In the genomic region with DNA sequence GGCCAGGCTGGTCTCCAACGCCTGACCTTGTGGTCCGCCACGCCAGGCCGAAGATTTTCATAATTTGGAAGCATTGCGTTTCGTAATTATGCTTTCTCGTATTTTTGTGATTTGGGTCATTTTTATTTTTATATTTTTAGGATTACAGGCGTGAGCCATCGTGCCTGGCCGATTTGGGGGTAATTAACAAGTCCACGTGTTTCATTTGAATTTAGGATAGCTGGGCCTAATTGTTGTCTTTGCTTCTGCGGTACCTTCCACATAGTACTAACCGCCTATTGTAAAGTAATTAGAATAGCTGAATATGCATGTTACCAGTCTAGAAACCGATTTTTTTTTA, we compare ENCODE assay signal across 8 cellular contexts. TPM values are rescaled to one million over a fixed set of nuclear protein-coding genes. Genes with fewer than 3 reads are reported as not detected.
DNase-seq lines count a peak whose midpoint lies in the region; TF ChIP-seq lines count a peak whose summit lies in the region.

No MANE protein-coding gene starts in this region.

- H3K4me3 ChIP-seq in GM12875 (ENCODE audit: low read depth, low read length) (peak overlapping the region; percentile 84), SJCRH30 (peak overlapping the region; percentile 82), fibroblast of pulmonary artery (replicated peaks; ENCODE audit: low read depth, low read length) (peak overlapping the region; percentile 99), skeletal muscle cell (ENCODE audit: low read depth, low read length) (peak overlapping the region; percentile 80)

- peaks cover 14% of the 10 kb centered on the region for H3K27me3 ChIP-seq in SJCRH30

- DNase-seq in SJCRH30, result no peak
- no peak for DNase-seq in fibroblast of pulmonary artery (ENCODE audit: low read depth)
- no peak for DNase-seq in skeletal muscle cell (ENCODE audit: low read depth)
- DNase-seq in activated CD4-positive, CD25-positive, alpha-beta regulatory T cell treated with anti-CD3 and anti-CD28 coated beads, Interleukin-2, amount 50 U/mL, for 72 hours, result no peak
- no peak for DNase-seq in SIG-M5 treated with dmso at 0.1 percent for 504 hours (lab: John Stamatoyannopoulos, UW; ENCODE audit: unreplicated experiment)
- no peak for DNase-seq in pons (ENCODE audit: low spot score)
- DNase-seq in germinal center (ENCODE audit: low spot score), result no peak

- TF ChIP-seq CTCF in GM12875 (IDR thresholded peaks at IDR 0.05; ENCODE audit: borderline replicate concordance, insufficient read depth, low read depth, low read length) (no peak), fibroblast of pulmonary artery (IDR thresholded peaks at IDR 0.05; ENCODE audit: low read length, missing control alignments) (no peak)

- peaks cover 33% of the 10 kb centered on the region for H3K4me1 ChIP-seq in SJCRH30

- peaks cover 59% of the 10 kb centered on the region for H3K36me3 ChIP-seq in SJCRH30

- peak overlapping the region; percentile 87 for H3K27ac ChIP-seq in SJCRH30

- H3K9me3 ChIP-seq in SJCRH30 (replicated peaks), result 0 out of 2 replicates have a peak, but pooled peaks cover 4% of the 10 kb centered on the region

RNA-seq across cellular contexts. Expression of a gene that starts 1.0 kb away (rescaled TPM):
- total RNA-seq in SJCRH30 (2014; rRNA removed; shearing (Covaris generic)), result 70.1 and 70.2 TPM in 2 replicates

RNA-seq across cellular contexts. Expression of a gene that starts 46.0 kb away (rescaled TPM):
- 24.7 and 28.4 TPM in 2 replicates for total RNA-seq in SJCRH30 (2014; rRNA removed; shearing (Covaris generic))
